In genomic region chr9:76610009-76610352, GRCh38 we compare ENCODE assay signal across 12 cellular contexts.
DNase-seq lines count a peak whose midpoint lies in the region; ATAC-seq and TF ChIP-seq lines count a peak whose summit lies in the region.
"Had no signal": no experiment of that assay in that cellular context is flagged by ENCODE, and none has a peak within 500 bp of the region (broad histone marks: within the 10 kb centered on the region; RNA-seq: fewer than 3 reads in every experiment).

No MANE protein-coding gene starts in this region.

- no peaks in the 10 kb centered on the region for H3K79me2 ChIP-seq in fibroblast of lung (ENCODE audit: control insufficient read depth, insufficient read depth, low read length)

- H3K9me3 Mint-ChIP-seq in activated CD8-positive, alpha-beta T cell treated with anti-CD3 and anti-CD28 coated beads, Interleukin-2, amount 10 ng/mL, durations not matched to agents 7 days and 5 days (ENCODE audit: insufficient read depth), result no peaks in the 10 kb centered on the region
- H3K9me3 Mint-ChIP-seq in activated naive CD4-positive, alpha-beta T cell treated with anti-CD3 and anti-CD28 coated beads, Interleukin-2, amount 50 U/mL, for 72 hours, result no peaks in the 10 kb centered on the region
- H3K9me3 Mint-ChIP-seq: naive B cell had no signal

- H3K27me3 ChIP-seq in fibroblast of lung (ENCODE audit: control insufficient read depth, insufficient read depth, low read length), result no peaks in the 10 kb centered on the region

- no peak overlapping the region for H2AFZ ChIP-seq in fibroblast of lung (ENCODE audit: low read length)

- intact Hi-C loops in Right ventricle myocardium inferior (cut with DNase I) (no loop called here), cardiac septum (cut with DNase I) (no loop called here)

- no peak overlapping the region for H3K4me2 ChIP-seq in fibroblast of lung (ENCODE audit: extremely low read depth, insufficient read depth, low read length)

- no peak overlapping the region for H3K4me3 ChIP-seq in fibroblast of lung (replicated peaks in 1 of 4; ENCODE audit: control extremely low read depth in 1 of 4, insufficient read depth in 1 of 4, low read depth in 3 of 4, low read length in 4 of 4)

- peaks cover 27% of the 10 kb centered on the region for H3K27me3 Mint-ChIP-seq in activated CD8-positive, alpha-beta T cell treated with anti-CD3 and anti-CD28 coated beads, Interleukin-2, amount 10 ng/mL, durations not matched to agents 7 days and 5 days (ENCODE audit: low read depth)
- H3K27me3 Mint-ChIP-seq: naive B cell had no signal

- no peak overlapping the region for H3K9ac ChIP-seq in fibroblast of lung (ENCODE audit: insufficient read depth, low read length)

- H3K36me3 ChIP-seq in fibroblast of lung (ENCODE audit: control insufficient read depth, insufficient read depth, low read length), result no peaks in the 10 kb centered on the region

- peak; percentile 97 for ATAC-seq in Right ventricle myocardium inferior
- ATAC-seq in GM21381 (IDR thresholded peaks at IDR 0.05; ENCODE audit: unreplicated experiment), result no peak
- ATAC-seq in activated CD8-positive, alpha-beta T cell treated with anti-CD3 and anti-CD28 coated beads, Interleukin-2, amount 10 ng/mL, durations not matched to agents 7 days and 5 days, result no peak
- no peak for ATAC-seq in activated naive CD4-positive, alpha-beta T cell treated with anti-CD3 and anti-CD28 coated beads, Interleukin-2, amount 50 U/mL, for 72 hours

- H3K4me1 ChIP-seq in fibroblast of lung (ENCODE audit: control insufficient read depth, extremely low read depth, insufficient read depth, low read length), result peaks cover 2% of the 10 kb centered on the region

- H3K4me3 Mint-ChIP-seq in activated CD8-positive, alpha-beta T cell treated with anti-CD3 and anti-CD28 coated beads, Interleukin-2, amount 10 ng/mL, durations not matched to agents 7 days and 5 days, result no peak overlapping the region
- H3K4me3 Mint-ChIP-seq: naive B cell had no signal

- no peaks in the 10 kb centered on the region for H3K9me3 ChIP-seq in fibroblast of lung (ENCODE audit: control insufficient read depth, insufficient read depth, low read depth, low read length)

- TF ChIP-seq CTCF in fibroblast of lung (conservative IDR thresholded peaks at IDR 0.05 in 1 of 2, IDR thresholded peaks at IDR 0.05 in 1 of 2; ENCODE audit: low read depth in 1 of 2, low read length in 2 of 2), result no peak

- DNase-seq in Right ventricle myocardium inferior (ENCODE audit: missing footprints) (peak; percentile 87), cardiac septum (ENCODE audit: low spot score) (no peak), fibroblast of lung (ENCODE audit: low read depth in 2 of 2) (peak; percentile 51 to 92), mucosa of gallbladder (ENCODE audit: low spot score) (peak; percentile 58), COLO668 (lab: John Stamatoyannopoulos, UW; ENCODE audit: unreplicated experiment) (no peak)
- DNase-seq in activated CD8-positive, alpha-beta T cell treated with anti-CD3 and anti-CD28 coated beads, Interleukin-2, amount 10 ng/mL, durations not matched to agents 7 days and 5 days, result no peak
- no peak for DNase-seq in activated naive CD4-positive, alpha-beta T cell treated with anti-CD3 and anti-CD28 coated beads, Interleukin-2, amount 50 U/mL, for 72 hours (ENCODE audit: low spot score in 2 of 2)
- DNase-seq: ACHN; activated CD8-positive, alpha-beta memory T cell treated with anti-CD3 and anti-CD28 coated beads for 24 hours; naive B cell; SW 1271 had no signal

- H3K36me3 Mint-ChIP-seq in activated CD8-positive, alpha-beta T cell treated with anti-CD3 and anti-CD28 coated beads, Interleukin-2, amount 10 ng/mL, durations not matched to agents 7 days and 5 days (ENCODE audit: low read depth), result no peaks in the 10 kb centered on the region
- no peaks in the 10 kb centered on the region for H3K36me3 Mint-ChIP-seq in activated naive CD4-positive, alpha-beta T cell treated with anti-CD3 and anti-CD28 coated beads, Interleukin-2, amount 50 U/mL, for 72 hours

- H3K4me1 Mint-ChIP-seq in activated CD8-positive, alpha-beta T cell treated with anti-CD3 and anti-CD28 coated beads, Interleukin-2, amount 10 ng/mL, durations not matched to agents 7 days and 5 days (ENCODE audit: low read depth), result peaks cover 10% of the 10 kb centered on the region

- H3K27ac Mint-ChIP-seq in activated CD8-positive, alpha-beta T cell treated with anti-CD3 and anti-CD28 coated beads, Interleukin-2, amount 10 ng/mL, durations not matched to agents 7 days and 5 days, result no peak overlapping the region
- no peak overlapping the region for H3K27ac Mint-ChIP-seq in activated naive CD4-positive, alpha-beta T cell treated with anti-CD3 and anti-CD28 coated beads, Interleukin-2, amount 50 U/mL, for 72 hours
- H3K27ac Mint-ChIP-seq: naive B cell had no signal

- CTCF ChIA-PET in activated CD8-positive, alpha-beta T cell treated with anti-CD3 and anti-CD28 coated beads, Interleukin-2, amount 10 ng/mL, durations not matched to agents 7 days and 5 days (lab: Charles Lee), result no interaction called here

- H4K20me1 ChIP-seq in fibroblast of lung (ENCODE audit: control insufficient read depth, extremely low read depth, insufficient read depth, low read length), result no peaks in the 10 kb centered on the region

- POLR2A ChIA-PET in activated CD8-positive, alpha-beta T cell treated with anti-CD3 and anti-CD28 coated beads, Interleukin-2, amount 10 ng/mL, durations not matched to agents 7 days and 5 days (lab: Charles Lee), result no interaction called here

- H3K27ac ChIP-seq in fibroblast of lung (ENCODE audit: insufficient read depth, low read length), result no peak overlapping the region

Comparison
In these comparisons a context has a peak if more than half of its experiments do, and no peak if none do; other contexts are left out.
1. DNase-seq: peak in Right ventricle myocardium inferior (single experiment), fibroblast of lung (2 of 2) and mucosa of gallbladder (single experiment); none in cardiac septum (single experiment), activated CD8-positive, alpha-beta T cell treated with anti-CD3 and anti-CD28 coated beads, Interleukin-2, amount 10 ng/mL, durations not matched to agents 7 days and 5 days (single experiment), activated naive CD4-positive, alpha-beta T cell treated with anti-CD3 and anti-CD28 coated beads, Interleukin-2, amount 50 U/mL, for 72 hours (0 of 2) and COLO668 (single experiment).